In the genomic region with DNA sequence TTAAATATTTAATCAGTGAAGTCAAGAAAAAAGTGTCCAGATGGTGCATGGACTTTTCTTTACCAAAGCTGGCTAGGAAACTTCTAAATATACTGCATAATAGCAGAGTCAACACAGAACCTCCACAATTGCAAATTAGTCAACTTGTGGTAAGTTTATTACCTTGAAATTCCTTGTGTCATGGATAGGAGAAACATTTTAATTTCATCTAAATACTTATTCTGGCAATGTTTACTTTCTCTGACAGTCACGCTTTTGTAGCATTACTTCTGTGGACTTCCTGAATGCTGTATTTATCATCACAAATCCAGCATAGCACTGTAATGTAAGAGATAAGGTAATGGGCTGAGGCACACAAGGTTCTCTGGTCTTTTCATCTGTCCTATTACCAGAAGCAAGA, we compare ENCODE assay signal across 12 cellular contexts.
"Had no signal": no experiment of that assay in that cellular context is flagged by ENCODE, and none has a peak within 500 bp of the region (broad histone marks: within the 10 kb centered on the region; RNA-seq: fewer than 3 reads in every experiment).

No MANE protein-coding gene starts in this region.

- ATAC-seq: foreskin keratinocyte; left cardiac atrium; naive thymus-derived CD8-positive, alpha-beta T cell had no signal

- H3K4me1 Mint-ChIP-seq: naive thymus-derived CD8-positive, alpha-beta T cell had no signal

- H3K27ac Mint-ChIP-seq: naive thymus-derived CD8-positive, alpha-beta T cell had no signal

- H3K36me3 Mint-ChIP-seq: naive thymus-derived CD8-positive, alpha-beta T cell had no signal

- H3K27me3 Mint-ChIP-seq: naive thymus-derived CD8-positive, alpha-beta T cell had no signal

- FAIRE-seq: endometrium, kidney had no signal

- H3K4me3 Mint-ChIP-seq: naive thymus-derived CD8-positive, alpha-beta T cell had no signal

- DNase-seq: effector memory CD4-positive, alpha-beta T cell; esophagus squamous epithelium; foreskin keratinocyte; head of caudate nucleus; kidney; left cardiac atrium; naive thymus-derived CD8-positive, alpha-beta T cell; ovary; sigmoid colon; stimulated activated CD4-positive, alpha-beta T cell treated with anti-CD3 and anti-CD28 coated beads, Interleukin-12 subunit alpha, Interleukin-12 subunit beta, amount 100 ng/mL, for 4 hours; stimulated activated naive CD4-positive, alpha-beta T cell treated with Interleukin-2 at 50 U/mL for 16 hours had no signal
